29 cellular contexts compared by ENCODE assay signal in genomic region chr16:9254863-9255262, GRCh38.
"Had no signal": no experiment of that assay in that cellular context is flagged by ENCODE, and none has a peak within 500 bp of the region (broad histone marks: within the 10 kb centered on the region; RNA-seq: fewer than 3 reads in every experiment).

No MANE protein-coding gene starts in this region.

- H3K27me3 ChIP-seq: testis, thyroid gland, tibial nerve, transverse colon, upper lobe of left lung, upper lobe of right lung, uterus, vagina had no signal

- H3K9me3 Mint-ChIP-seq: stimulated activated effector memory CD8-positive, alpha-beta T cell treated with anti-CD3 and anti-CD28 coated beads, Interleukin-12 subunit alpha, Interleukin-12 subunit beta, amount 100 ng/mL, for 72 hours; stimulated activated naive CD8-positive, alpha-beta T cell treated with anti-CD3 and anti-CD28 coated beads, Interleukin-15, amount 100 ng/mL, for 72 hours had no signal

- DNase-seq: stimulated activated CD4-positive, alpha-beta T cell treated with anti-CD3 and anti-CD28 coated beads, Interleukin-2, amount 100 ng/mL, for 48 hours; stimulated activated CD4-positive, alpha-beta T cell treated with anti-CD3 and anti-CD28 coated beads, Interleukin-4, amount 100 ng/mL, for 1 hour; stimulated activated CD4-positive, alpha-beta T cell treated with anti-CD3 and anti-CD28 coated beads, Interleukin-4, amount 100 ng/mL, for 24 hours; stimulated activated CD4-positive, alpha-beta T cell treated with anti-CD3 and anti-CD28 coated beads, Interleukin-4, amount 100 ng/mL, for 4 hours; stimulated activated CD8-positive, alpha-beta memory T cell treated with anti-CD3 and anti-CD28 coated beads, Interleukin-4, amount 100 ng/mL, for 48 hours; stimulated activated naive B cell treated with anti-CD40 and anti-IgM and Interleukin-4, amounts not matched to agents 10 μg/mL and 1 μg/mL and 100 μg/mL, for 72 hours; stimulated activated naive CD4-positive, alpha-beta T cell; stimulated activated naive CD4-positive, alpha-beta T cell treated with Interleukin-2 at 50 U/mL for 16 hours; stimulated activated naive CD8-positive, alpha-beta T cell treated with anti-CD3 and anti-CD28 coated beads, Interleukin-15, amount 100 ng/mL, for 72 hours; stimulated activated naive CD8-positive, alpha-beta T cell treated with anti-CD3 and anti-CD28 coated beads, Interleukin-15, Interleukin-2, amounts not matched to agents 100 U/mL and 50 U/mL, for 24 hours; stomach; substantia nigra; testis; thyroid gland; tibial artery; transverse colon; trophoblast cell; upper lobe of left lung; upper lobe of right lung; uterus had no signal

- H3K36me3 ChIP-seq: stomach, suprapubic skin, thoracic aorta, thyroid gland, tibial artery, tibial nerve, transverse colon, upper lobe of left lung, upper lobe of right lung, uterus, vagina had no signal

- H3K27ac Mint-ChIP-seq: stimulated activated effector memory CD8-positive, alpha-beta T cell treated with anti-CD3 and anti-CD28 coated beads, Interleukin-12 subunit alpha, Interleukin-12 subunit beta, amount 100 ng/mL, for 72 hours; stimulated activated memory B cell treated with anti-CD40 and anti-IgM and Interleukin-4, amounts not matched to agents 10 μg/mL and 1 μg/mL and 100 μg/mL, for 72 hours; stimulated activated naive B cell treated with anti-CD40 and anti-IgM and Interleukin-4, amounts not matched to agents 10 μg/mL and 1 μg/mL and 100 μg/mL, for 72 hours; stimulated activated naive CD8-positive, alpha-beta T cell treated with anti-CD3 and anti-CD28 coated beads, Interleukin-15, amount 100 ng/mL, for 72 hours; stimulated activated naive CD8-positive, alpha-beta T cell treated with anti-CD3 and anti-CD28 coated beads, Interleukin-15, Interleukin-2, amounts not matched to agents 100 ng/mL and 50 ng/mL, for 24 hours; type B pancreatic cell had no signal

- H3K27ac ChIP-seq: stomach, suprapubic skin, testis, thoracic aorta, thyroid gland, tibial artery, tibial nerve, transverse colon, upper lobe of left lung, upper lobe of right lung, uterus, vagina had no signal

- H3K36me3 Mint-ChIP-seq: stimulated activated effector memory CD8-positive, alpha-beta T cell treated with anti-CD3 and anti-CD28 coated beads, Interleukin-12 subunit alpha, Interleukin-12 subunit beta, amount 100 ng/mL, for 72 hours; stimulated activated memory B cell treated with anti-CD40 and anti-IgM and Interleukin-4, amounts not matched to agents 10 μg/mL and 1 μg/mL and 100 μg/mL, for 72 hours; stimulated activated naive B cell treated with anti-CD40 and anti-IgM and Interleukin-4, amounts not matched to agents 10 μg/mL and 1 μg/mL and 100 μg/mL, for 72 hours; type B pancreatic cell had no signal

- H3K4me1 Mint-ChIP-seq: stimulated activated effector memory CD8-positive, alpha-beta T cell treated with anti-CD3 and anti-CD28 coated beads, Interleukin-12 subunit alpha, Interleukin-12 subunit beta, amount 100 ng/mL, for 72 hours; stimulated activated memory B cell treated with anti-CD40 and anti-IgM and Interleukin-4, amounts not matched to agents 10 μg/mL and 1 μg/mL and 100 μg/mL, for 72 hours; stimulated activated naive CD8-positive, alpha-beta T cell treated with anti-CD3 and anti-CD28 coated beads, Interleukin-15, amount 100 ng/mL, for 72 hours had no signal

- ATAC-seq: stimulated activated effector memory CD8-positive, alpha-beta T cell treated with anti-CD3 and anti-CD28 coated beads, Interleukin-12 subunit alpha, Interleukin-12 subunit beta, amount 100 ng/mL, for 72 hours; stimulated activated memory B cell treated with anti-CD40 and anti-IgM and Interleukin-4, amounts not matched to agents 10 μg/mL and 1 μg/mL and 100 μg/mL, for 72 hours; stimulated activated naive B cell treated with anti-CD40 and anti-IgM and Interleukin-4, amounts not matched to agents 10 μg/mL and 1 μg/mL and 100 μg/mL, for 72 hours; stimulated activated naive CD8-positive, alpha-beta T cell treated with anti-CD3 and anti-CD28 coated beads, Interleukin-15, amount 100 ng/mL, for 72 hours; stimulated activated naive CD8-positive, alpha-beta T cell treated with anti-CD3 and anti-CD28 coated beads, Interleukin-15, Interleukin-2, amounts not matched to agents 100 U/mL and 50 U/mL, for 24 hours; upper lobe of right lung had no signal

- FAIRE-seq: urothelium cell line had no signal

- H3K9me3 ChIP-seq: stomach, suprapubic skin, testis, thoracic aorta, thyroid gland, tibial artery, transverse colon, upper lobe of left lung, upper lobe of right lung, uterus, vagina had no signal

- H3K4me3 Mint-ChIP-seq: stimulated activated effector memory CD8-positive, alpha-beta T cell treated with anti-CD3 and anti-CD28 coated beads, Interleukin-12 subunit alpha, Interleukin-12 subunit beta, amount 100 ng/mL, for 72 hours; stimulated activated memory B cell treated with anti-CD40 and anti-IgM and Interleukin-4, amounts not matched to agents 10 μg/mL and 1 μg/mL and 100 μg/mL, for 72 hours; stimulated activated naive B cell treated with anti-CD40 and anti-IgM and Interleukin-4, amounts not matched to agents 10 μg/mL and 1 μg/mL and 100 μg/mL, for 72 hours; stimulated activated naive CD8-positive, alpha-beta T cell treated with anti-CD3 and anti-CD28 coated beads, Interleukin-15, amount 100 ng/mL, for 72 hours; stimulated activated naive CD8-positive, alpha-beta T cell treated with anti-CD3 and anti-CD28 coated beads, Interleukin-15, Interleukin-2, amounts not matched to agents 100 ng/mL and 50 ng/mL, for 24 hours; type B pancreatic cell had no signal

- H3K4me3 ChIP-seq: stomach, suprapubic skin, testis, thoracic aorta, thyroid gland, tibial artery, tibial nerve, transverse colon, upper lobe of left lung, upper lobe of right lung, uterus, vagina had no signal

- H3K4me1 ChIP-seq: suprapubic skin, testis, thyroid gland, tibial artery, tibial nerve, transverse colon, upper lobe of left lung, upper lobe of right lung, uterus, vagina had no signal
